In genomic region chr3:142500211-142500610, GRCh38 we compare ENCODE assay signal across 1 cellular context.
TF ChIP-seq lines count a peak whose summit lies in the region.

No MANE protein-coding gene starts in this region.

TF ChIP-seq in IMR-90, 13 proteins besides CTCF, POLR2A, EP300 and RAD21 (continued from another document):
- TF ChIP-seq RFX5 (IDR thresholded peaks at IDR 0.05; ENCODE audit: low read depth, low read length) (no peak), MXI1 (IDR thresholded peaks at IDR 0.05; ENCODE audit: borderline replicate concordance, low read depth, low read length) (no peak), NFE2L2 (IDR thresholded peaks at IDR 0.05; ENCODE audit: low read depth, low read length) (no peak), MAZ (IDR thresholded peaks at IDR 0.05; ENCODE audit: borderline replicate concordance, low read depth, low read length) (no peak), RCOR1 (IDR thresholded peaks at IDR 0.05; ENCODE audit: insufficient replicate concordance, low read length) (no peak)
